Comparison of ENCODE assay signal across 20 cellular contexts in genomic region chr14:68328509-68328908, GRCh38.
A peak's percentile ranks its signal among the peaks of the same experiment; 100 is the strongest.
DNase-seq lines count a peak whose midpoint lies in the region; ATAC-seq and FAIRE-seq lines count a peak whose summit lies in the region.
"Had no signal": no experiment of that assay in that cellular context is flagged by ENCODE, and none has a peak within 500 bp of the region (broad histone marks: within the 10 kb centered on the region; RNA-seq: fewer than 3 reads in every experiment).

No MANE protein-coding gene starts in this region.

- DNase-seq in GM18507 (ENCODE audit: extremely low spot score, insufficient read length, low read depth) (peak; percentile 29), NCI-H226 (no peak), cortex of kidney (lab: John Stamatoyannopoulos, UW) (no peak), epidermal melanocyte (ENCODE audit: insufficient read length, low spot score) (no peak)
- DNase-seq in stimulated activated CD4-positive, alpha-beta T cell treated with anti-CD3 and anti-CD28 coated beads, Interleukin-4, amount 100 ng/mL, for 4 hours = no peak
- DNase-seq: activated naive CD4-positive, alpha-beta T cell; colonic mucosa; mucosa of descending colon; NCI-H1930; NCI-H510A; OCI-M1; SJCRH30; stimulated activated CD4-positive, alpha-beta T cell treated with anti-CD3 and anti-CD28 coated beads, Interleukin-4, amount 100 ng/mL, for 1 hour; stimulated activated CD8-positive, alpha-beta memory T cell treated with anti-CD3 and anti-CD28 coated beads, Interleukin-4, amount 100 ng/mL, for 48 hours; T1000; testis had no signal

- FAIRE-seq in GM18507 (lab: Jason Lieb, UNC) = peak; percentile 92
- FAIRE-seq: frontal cortex had no signal

- peak; percentile 86 for ATAC-seq in GM19463 (IDR thresholded peaks at IDR 0.05; ENCODE audit: unreplicated experiment)
- peak; percentile 67 for ATAC-seq in HG02884 (IDR thresholded peaks at IDR 0.05; ENCODE audit: unreplicated experiment)
- ATAC-seq in HG03565 (IDR thresholded peaks at IDR 0.05; ENCODE audit: unreplicated experiment) = peak; percentile 71
- ATAC-seq: mucosa of descending colon had no signal
